26 cellular contexts compared by ENCODE assay signal in genomic region chr15:50803479-50803878, GRCh38.
"Had no signal": no experiment of that assay in that cellular context is flagged by ENCODE, and none has a peak within 500 bp of the region (broad histone marks: within the 10 kb centered on the region; RNA-seq: fewer than 3 reads in every experiment).

No MANE protein-coding gene starts in this region.

- H3K4me3 Mint-ChIP-seq: naive B cell; natural killer cell; stimulated activated naive B cell treated with anti-CD40 and anti-IgM and Interleukin-4, amounts not matched to agents 10 μg/mL and 1 μg/mL and 100 μg/mL, for 72 hours had no signal

- H3K4me1 Mint-ChIP-seq: naive B cell; natural killer cell; stimulated activated naive B cell treated with anti-CD40 and anti-IgM and Interleukin-4, amounts not matched to agents 10 μg/mL and 1 μg/mL and 100 μg/mL, for 72 hours had no signal

- DNase-seq: hippocampal formation; kidney glomerular epithelial cell; left cardiac atrium; left lung; lower lobe of right lung; mammary epithelial cell; mesenchymal stem cell; naive B cell; natural killer cell; nucleus accumbens; pancreas; posterior cingulate gyrus; retina; right cardiac atrium; stimulated activated CD4-positive, alpha-beta T cell treated with anti-CD3 and anti-CD28 coated beads, Interleukin-12 subunit alpha, Interleukin-12 subunit beta, amount 100 ng/mL, for 4 hours; stimulated activated CD4-positive, alpha-beta T cell treated with anti-CD3 and anti-CD28 coated beads, Interleukin-15, amount 100 ng/mL, for 24 hours; stimulated activated CD4-positive, alpha-beta T cell treated with anti-CD3 and anti-CD28 coated beads, Interleukin-2, amount 100 ng/mL, for 24 hours; stimulated activated CD4-positive, alpha-beta T cell treated with anti-CD3 and anti-CD28 coated beads, Interleukin-4, amount 100 ng/mL, for 1 hour; stimulated activated naive B cell treated with anti-CD40 and anti-IgM and Interleukin-4, amounts not matched to agents 10 μg/mL and 1 μg/mL and 100 μg/mL, for 72 hours; stimulated activated naive CD8-positive, alpha-beta T cell treated with anti-CD3 and anti-CD28 coated beads, Interleukin-15, Interleukin-2, amounts not matched to agents 100 U/mL and 50 U/mL, for 24 hours; stomach; testis; thyroid gland; trophoblast cell; upper lobe of right lung had no signal

- H3K9me3 Mint-ChIP-seq: naive B cell; natural killer cell; stimulated activated naive B cell treated with anti-CD40 and anti-IgM and Interleukin-4, amounts not matched to agents 10 μg/mL and 1 μg/mL and 100 μg/mL, for 72 hours had no signal

- ATAC-seq: left cardiac atrium; left lung; lower lobe of right lung; natural killer cell; pancreas; right cardiac atrium; sciatic nerve; stimulated activated naive B cell treated with anti-CD40 and anti-IgM and Interleukin-4, amounts not matched to agents 10 μg/mL and 1 μg/mL and 100 μg/mL, for 72 hours; stimulated activated naive CD8-positive, alpha-beta T cell treated with anti-CD3 and anti-CD28 coated beads, Interleukin-15, Interleukin-2, amounts not matched to agents 100 U/mL and 50 U/mL, for 24 hours had no signal

- H3K27ac Mint-ChIP-seq: natural killer cell; stimulated activated naive B cell treated with anti-CD40 and anti-IgM and Interleukin-4, amounts not matched to agents 10 μg/mL and 1 μg/mL and 100 μg/mL, for 72 hours had no signal

- H3K36me3 Mint-ChIP-seq: naive B cell; natural killer cell; stimulated activated naive B cell treated with anti-CD40 and anti-IgM and Interleukin-4, amounts not matched to agents 10 μg/mL and 1 μg/mL and 100 μg/mL, for 72 hours had no signal
